Comparison of ENCODE assay signal across 19 cellular contexts in genomic region chrX:115494133-115494532, GRCh38.
DNase-seq lines count a peak whose midpoint lies in the region; ATAC-seq and TF ChIP-seq lines count a peak whose summit lies in the region.
"Had no signal": no experiment of that assay in that cellular context is flagged by ENCODE, and none has a peak within 500 bp of the region (broad histone marks: within the 10 kb centered on the region; RNA-seq: fewer than 3 reads in every experiment).

No MANE protein-coding gene starts in this region.

- H3K9me2 ChIP-seq in PC-9 (ENCODE audit: insufficient read depth), result no peaks in the 10 kb centered on the region

- CTCF ChIA-PET in PC-9 (lab: Charles Lee), result no interaction called here

- no peaks in the 10 kb centered on the region for H3K9me3 ChIP-seq in PC-9 (ENCODE audit: insufficient read depth, low read depth)
- H3K9me3 ChIP-seq: HAP-1 had no signal

- no peak overlapping the region for H3K4me2 ChIP-seq in PC-9

- intact Hi-C loops in PC-9 (cut with micrococcal nuclease; ENCODE audit: unreplicated experiment), result no loop called here

- H4K20me1 ChIP-seq in PC-9 (ENCODE audit: insufficient read depth), result no peaks in the 10 kb centered on the region

- BruUV-seq in PC-9 (replicated peaks; lab: Mats Ljungman, UMichigan), result no TSS peak

- H3K27ac ChIP-seq in PC-9, result no peak overlapping the region

- H3F3A ChIP-seq in PC-9 (ENCODE audit: insufficient read depth, low read depth), result no peaks in the 10 kb centered on the region

- POLR2A ChIA-PET in PC-9 (lab: Charles Lee; ENCODE audit: unreplicated experiment), result no interaction called here

- H3K4me1 ChIP-seq in PC-9 (replicated peaks; ENCODE audit: insufficient read depth), result no peaks in the 10 kb centered on the region
- H3K4me1 ChIP-seq: HAP-1 had no signal

- peak; percentile 76 for DNase-seq in DMS53 treated with DMSO at 0.1 percent for 48 hours (lab: John Stamatoyannopoulos, UW; ENCODE audit: unreplicated experiment)
- peak; percentile 64 for DNase-seq in NCI-H2029 treated with DMSO at 0.1 percent for 48 hours (lab: John Stamatoyannopoulos, UW)
- DNase-seq in SK-N-DZ (ENCODE audit: low spot score), result peak; percentile 11
- peak; percentile 56 for DNase-seq in midbrain (lab: John Stamatoyannopoulos, UW)
- no peak for DNase-seq in PC-9
- no peak for DNase-seq in GM03348 (ENCODE audit: low spot score)
- DNase-seq: activated CD4-positive, CD25-positive, alpha-beta regulatory T cell treated with anti-CD3 and anti-CD28 coated beads, Interleukin-2, amount 50 U/mL, for 72 hours; activated CD8-positive, alpha-beta memory T cell treated with anti-CD3 and anti-CD28 coated beads, Interleukin-2, amount 50 U/mL, for 4 hours; activated naive CD4-positive, alpha-beta T cell treated with anti-CD3 and anti-CD28 coated beads, Interleukin-2, amount 50 U/mL, for 16 hours; effector memory CD4-positive, alpha-beta T cell; mesendoderm; NCI-H2227 treated with DMSO at 0.1 percent for 48 hours; occipital lobe; RPMI8226; small intestine; T-helper 17 cell had no signal

- no peaks in the 10 kb centered on the region for H3K27me3 ChIP-seq in PC-9 (ENCODE audit: insufficient read depth, low read depth)

- H3K79me2 ChIP-seq in PC-9 (ENCODE audit: low read depth), result no peaks in the 10 kb centered on the region

- ATAC-seq in HG03342 (IDR thresholded peaks at IDR 0.05; ENCODE audit: unreplicated experiment) (no peak), GM21786 (IDR thresholded peaks at IDR 0.05; ENCODE audit: unreplicated experiment) (no peak)
- ATAC-seq: T-helper 17 cell had no signal

- H3K4me3 ChIP-seq in PC-9, result no peak overlapping the region
- H3K4me3 ChIP-seq: HAP-1 had no signal

- no peak for TF ChIP-seq CTCF in PC-9 (conservative IDR thresholded peaks at IDR 0.05)

- H2AFZ ChIP-seq in PC-9, result no peak overlapping the region

- H3K36me3 ChIP-seq in PC-9 (ENCODE audit: low read depth), result no peaks in the 10 kb centered on the region
- H3K36me3 ChIP-seq: HAP-1 had no signal

Comparison
In these comparisons a context has a peak if more than half of its experiments do, and no peak if none do; other contexts are left out.
1. DNase-seq: peak in DMS53 treated with DMSO at 0.1 percent for 48 hours (single experiment), NCI-H2029 treated with DMSO at 0.1 percent for 48 hours (single experiment), SK-N-DZ (single experiment) and midbrain (single experiment); none in PC-9 (0 of 2) and GM03348 (single experiment).